7 cellular contexts compared by ENCODE assay signal in genomic region chrX:48468693-48469691, GRCh38. TPM values are rescaled to one million over a fixed set of nuclear protein-coding genes. Genes with fewer than 3 reads are reported as not detected.
DNase-seq lines count a peak whose midpoint lies in the region; ATAC-seq and TF ChIP-seq lines count a peak whose summit lies in the region.

No MANE protein-coding gene starts in this region.

- H3K4me3 Mint-ChIP-seq in central memory CD8-positive, alpha-beta T cell, result peak overlapping the region; percentile 91
- peak overlapping the region; percentile 32 for H3K4me3 Mint-ChIP-seq in neural crest cell

- POLR2A ChIA-PET in RWPE1 (lab: Yijun Ruan, JAX; ENCODE audit: low non-redundant PET), result no interaction called here

- peaks cover 46% of the 10 kb centered on the region for H3K4me1 Mint-ChIP-seq in central memory CD8-positive, alpha-beta T cell
- H3K4me1 Mint-ChIP-seq in neural crest cell, result peaks cover 18% of the 10 kb centered on the region

- H3K27ac ChIP-seq in RWPE1, result peak overlapping the region; percentile 84

- no peaks in the 10 kb centered on the region for H3K9me3 Mint-ChIP-seq in central memory CD8-positive, alpha-beta T cell
- no peaks in the 10 kb centered on the region for H3K9me3 Mint-ChIP-seq in neural crest cell

- CTCF ChIA-PET in RWPE1 (lab: Yijun Ruan, JAX), result interaction anchor here (0.7 kb wide), 1 partner anchor 265 kb away, joined by 3 read pairs; no protein-coding TSS in a partner anchor

- H3K27me3 Mint-ChIP-seq in central memory CD8-positive, alpha-beta T cell, result no peaks in the 10 kb centered on the region
- peaks cover 33% of the 10 kb centered on the region for H3K27me3 Mint-ChIP-seq in neural crest cell (ENCODE audit: low read depth)

- ATAC-seq in GM21515 (IDR thresholded peaks at IDR 0.05; ENCODE audit: unreplicated experiment) (peak; percentile 56), GM21526 (IDR thresholded peaks at IDR 0.05; ENCODE audit: low FRiP score, unreplicated experiment) (no peak), GM18519 (IDR thresholded peaks at IDR 0.05; ENCODE audit: low FRiP score, unreplicated experiment) (no peak)
- ATAC-seq in central memory CD8-positive, alpha-beta T cell (replicated peaks; ENCODE audit: extremely low read depth, poor library complexity, severe bottlenecking), result peak; percentile 36

- DNase-seq in RWPE1 (ENCODE audit: low spot score) (no peak), neural crest cell (ENCODE audit: low read depth, low spot score) (no peak), NCI-H1436 treated with DMSO at 0.1 percent for 48 hours (lab: John Stamatoyannopoulos, UW) (no peak)
- DNase-seq in central memory CD8-positive, alpha-beta T cell (ENCODE audit: low spot score in 2 of 2), result no peak

- peak overlapping the region; percentile 91 for H3K27ac Mint-ChIP-seq in central memory CD8-positive, alpha-beta T cell (ENCODE audit: low read depth)
- no peak overlapping the region for H3K27ac Mint-ChIP-seq in neural crest cell (ENCODE audit: unreplicated experiment)

- H3K36me3 Mint-ChIP-seq in central memory CD8-positive, alpha-beta T cell (ENCODE audit: insufficient read depth), result peaks cover 2% of the 10 kb centered on the region
- peaks cover 6% of the 10 kb centered on the region for H3K36me3 Mint-ChIP-seq in neural crest cell (ENCODE audit: low read depth)

- TF ChIP-seq CTCF in RWPE1 (conservative IDR thresholded peaks at IDR 0.05; ENCODE audit: low read depth), result no peak
- TF ChIP-seq CTCF in neural crest cell (conservative IDR thresholded peaks at IDR 0.05), result no peak

RNA-seq across cellular contexts. Expression of gene SLC38A5, which starts 1.1 kb away (rescaled TPM):
- 6.5 and 8.8 TPM in 2 replicates for total RNA-seq in neural crest cell

RNA-seq across cellular contexts. Expression of gene FTSJ1, which starts 7.0 kb away (rescaled TPM):
- total RNA-seq in neural crest cell, result 42.2 and 45.8 TPM in 2 replicates

RNA-seq across cellular contexts. Expression of gene PORCN, which starts 39.8 kb away (rescaled TPM):
- total RNA-seq in neural crest cell, result 13.0 and 14.2 TPM in 2 replicates

RNA-seq across cellular contexts. Expression of gene EBP, which starts 52.6 kb away (rescaled TPM):
- 155 and 168 TPM in 2 replicates for total RNA-seq in neural crest cell

RNA-seq across cellular contexts. Expression of gene SSX4B, which starts 57.2 kb away (rescaled TPM):
- not detected in 2 replicates for total RNA-seq in neural crest cell

Comparison
In these comparisons a context has a peak if more than half of its experiments do, and no peak if none do; other contexts are left out.
1. ATAC-seq: peak in GM21515 (single experiment) and central memory CD8-positive, alpha-beta T cell (single experiment); none in GM21526 (single experiment) and GM18519 (single experiment).